15 cellular contexts compared by ENCODE assay signal in the genomic region with DNA sequence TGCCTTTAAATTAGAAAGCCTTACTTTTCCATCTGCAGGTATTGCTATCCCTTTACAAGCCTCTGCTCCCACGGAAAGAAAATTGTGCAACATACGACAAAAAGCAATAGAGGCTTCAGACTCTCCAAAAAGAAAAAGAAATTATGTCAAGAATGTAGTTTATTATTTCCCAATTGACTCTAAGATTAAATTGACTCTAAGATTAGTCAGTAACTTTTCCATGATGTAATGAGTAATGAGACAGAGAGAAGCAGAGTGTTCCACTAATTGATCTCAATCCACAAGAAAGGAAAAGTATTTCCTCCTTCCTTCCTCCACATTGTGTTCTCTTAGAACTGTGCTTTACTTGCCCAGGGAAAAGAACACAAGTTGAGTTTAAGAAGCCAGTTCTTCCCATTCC.
"Had no signal": no experiment of that assay in that cellular context is flagged by ENCODE, and none has a peak within 500 bp of the region (broad histone marks: within the 10 kb centered on the region; RNA-seq: fewer than 3 reads in every experiment).

No MANE protein-coding gene starts in this region.

- H3K27ac ChIP-seq: SK-N-MC, VCaP had no signal

- H3K4me1 Mint-ChIP-seq: stimulated activated naive B cell treated with anti-CD40 and anti-IgM and Interleukin-4, amounts not matched to agents 10 μg/mL and 1 μg/mL and 100 μg/mL, for 72 hours; T-cell had no signal

- H3K4me3 Mint-ChIP-seq: activated CD4-positive, alpha-beta memory T cell treated with anti-CD3 and anti-CD28 coated beads for 36 hours; activated T-cell treated with anti-CD3 and anti-CD28 coated beads, Interleukin-2, amount 50 U/mL, for 4 hours; nephron; stimulated activated naive B cell treated with anti-CD40 and anti-IgM and Interleukin-4, amounts not matched to agents 10 μg/mL and 1 μg/mL and 100 μg/mL, for 72 hours; T-cell had no signal

- H3K36me3 ChIP-seq: upper lobe of left lung had no signal

- H3K9me3 ChIP-seq: upper lobe of left lung had no signal

- H3K4me3 ChIP-seq: SK-N-MC, smooth muscle cell, upper lobe of left lung had no signal

- ATAC-seq: activated naive CD4-positive, alpha-beta T cell treated with anti-CD3 and anti-CD28 coated beads, Interleukin-2, amount 50 U/mL, for 72 hours; activated T-cell treated with anti-CD3 and anti-CD28 coated beads, Interleukin-2, amount 50 U/mL, for 4 hours; left lobe of liver; stimulated activated naive B cell treated with anti-CD40 and anti-IgM and Interleukin-4, amounts not matched to agents 10 μg/mL and 1 μg/mL and 100 μg/mL, for 72 hours; T-cell had no signal

- H3K36me3 Mint-ChIP-seq: activated CD4-positive, alpha-beta memory T cell treated with anti-CD3 and anti-CD28 coated beads for 36 hours; activated naive CD4-positive, alpha-beta T cell treated with anti-CD3 and anti-CD28 coated beads, Interleukin-2, amount 50 U/mL, for 72 hours; stimulated activated naive B cell treated with anti-CD40 and anti-IgM and Interleukin-4, amounts not matched to agents 10 μg/mL and 1 μg/mL and 100 μg/mL, for 72 hours; T-cell had no signal

- H3K4me2 ChIP-seq: smooth muscle cell had no signal

- H3K9me3 Mint-ChIP-seq: activated CD4-positive, alpha-beta memory T cell treated with anti-CD3 and anti-CD28 coated beads for 36 hours; activated naive CD4-positive, alpha-beta T cell treated with anti-CD3 and anti-CD28 coated beads, Interleukin-2, amount 50 U/mL, for 72 hours; activated T-cell treated with anti-CD3 and anti-CD28 coated beads, Interleukin-2, amount 50 U/mL, for 4 hours; nephron; stimulated activated naive B cell treated with anti-CD40 and anti-IgM and Interleukin-4, amounts not matched to agents 10 μg/mL and 1 μg/mL and 100 μg/mL, for 72 hours; T-cell had no signal

- H3K27me3 ChIP-seq: upper lobe of left lung had no signal

- H3K27ac Mint-ChIP-seq: activated CD4-positive, alpha-beta memory T cell treated with anti-CD3 and anti-CD28 coated beads for 36 hours; activated naive CD4-positive, alpha-beta T cell treated with anti-CD3 and anti-CD28 coated beads, Interleukin-2, amount 50 U/mL, for 72 hours; nephron; stimulated activated naive B cell treated with anti-CD40 and anti-IgM and Interleukin-4, amounts not matched to agents 10 μg/mL and 1 μg/mL and 100 μg/mL, for 72 hours; T-cell had no signal

- DNase-seq: activated CD4-positive, alpha-beta memory T cell treated with anti-CD3 and anti-CD28 coated beads for 36 hours; activated effector memory CD4-positive, alpha-beta T cell treated with anti-CD3 and anti-CD28 coated beads, Interleukin-2, amount 50 U/mL, for 16 hours; activated T-cell treated with anti-CD3 and anti-CD28 coated beads, Interleukin-2, amount 50 U/mL, for 4 hours; amygdala; glutamatergic neuron; mesendoderm; stimulated activated naive B cell treated with anti-CD40 and anti-IgM and Interleukin-4, amounts not matched to agents 10 μg/mL and 1 μg/mL and 100 μg/mL, for 72 hours; T-cell; upper lobe of left lung had no signal
